Comparison of ENCODE assay signal across 12 cellular contexts in the genomic region with DNA sequence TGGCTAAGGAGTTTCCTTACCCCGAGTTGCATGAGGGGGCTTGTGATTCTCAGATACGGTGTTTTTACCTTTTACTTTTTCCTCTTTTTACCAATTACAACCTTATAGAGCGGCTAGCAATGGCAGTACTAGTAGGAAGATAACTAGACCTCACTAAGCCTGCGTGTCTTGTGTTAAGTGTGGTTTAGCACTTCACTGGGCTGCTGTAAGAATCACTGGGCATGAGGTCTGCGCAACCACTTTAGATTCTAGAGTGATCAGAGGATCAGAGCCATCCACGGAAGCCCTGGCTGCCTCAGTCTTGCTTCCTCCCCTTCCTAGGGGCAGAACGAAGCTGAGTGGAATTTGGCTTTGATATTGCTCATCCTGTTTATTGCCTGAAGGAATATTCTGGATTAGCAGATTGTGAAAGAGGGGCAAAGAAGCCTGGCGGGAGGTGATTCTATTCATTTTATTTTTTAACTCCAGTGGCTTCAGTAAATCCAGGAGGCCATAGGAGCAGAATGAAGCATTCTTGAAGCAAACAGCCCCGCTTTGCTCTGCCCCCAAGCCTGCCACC.
DNase-seq lines count a peak whose midpoint lies in the region; ATAC-seq and TF ChIP-seq lines count a peak whose summit lies in the region.
"Had no signal": no experiment of that assay in that cellular context is flagged by ENCODE, and none has a peak within 500 bp of the region (broad histone marks: within the 10 kb centered on the region; RNA-seq: fewer than 3 reads in every experiment).

No MANE protein-coding gene starts in this region.

- H3K9ac ChIP-seq in BLaER1 = no peak overlapping the region

- peaks cover 37% of the 10 kb centered on the region for H4K20me1 ChIP-seq in BLaER1

- 0 out of 2 replicates have a peak, but pooled peaks cover 3% of the 10 kb centered on the region for H3K36me3 ChIP-seq in BLaER1
- H3K36me3 ChIP-seq: tibial nerve had no signal

- H3K27ac Mint-ChIP-seq in endothelial cell (ENCODE audit: unreplicated experiment) = peak overlapping the region; percentile 82

- H3K4me1 ChIP-seq in BLaER1 = peaks cover 39% of the 10 kb centered on the region

- H3K27me3 ChIP-seq in BLaER1 = no peaks in the 10 kb centered on the region
- H3K27me3 ChIP-seq: tibial nerve had no signal

- peak; percentile 57 for DNase-seq in M059J (ENCODE audit: low read depth)
- no peak for DNase-seq in endothelial cell (ENCODE audit: low spot score)
- DNase-seq in NCI-H748 treated with DMSO at 0.1 percent for 48 hours (lab: John Stamatoyannopoulos, UW) = no peak
- no peak for DNase-seq in HuH-7 (ENCODE audit: low spot score)
- no peak for DNase-seq in CD1c-positive myeloid dendritic cell (ENCODE audit: extremely low spot score)
- no peak for DNase-seq in activated CD4-positive, alpha-beta T cell treated with anti-CD3 and anti-CD28 coated beads, Interleukin-2, amount 50 U/mL, for 48 hours
- DNase-seq: activated CD4-positive, CD25-positive, alpha-beta regulatory T cell treated with anti-CD3 and anti-CD28 coated beads, Interleukin-2, amount 50 U/mL, for 72 hours; NCI-H446 treated with DMSO at 0.1 percent for 48 hours; SIG-M5 had no signal

- no peaks in the 10 kb centered on the region for H3K9me3 Mint-ChIP-seq in endothelial cell (ENCODE audit: unreplicated experiment)

- peak overlapping the region; percentile 83 for H3K4me2 ChIP-seq in BLaER1

- no peak overlapping the region for H3K27ac ChIP-seq in BLaER1

- no peak for TF ChIP-seq CTCF in endothelial cell (IDR thresholded peaks at IDR 0.05; ENCODE audit: unreplicated experiment)

- H3K9me3 ChIP-seq in BLaER1 = peaks cover 15% of the 10 kb centered on the region
- H3K9me3 ChIP-seq: tibial nerve had no signal

- peaks cover 47% of the 10 kb centered on the region for H3K4me1 Mint-ChIP-seq in endothelial cell (ENCODE audit: unreplicated experiment)

- peak; percentile 46 for ATAC-seq in GM21423 (IDR thresholded peaks at IDR 0.05; ENCODE audit: unreplicated experiment)

- H3K4me3 Mint-ChIP-seq in endothelial cell (ENCODE audit: unreplicated experiment) = peak overlapping the region; percentile 51

- no peak overlapping the region for H3K4me3 ChIP-seq in BLaER1
- H3K4me3 ChIP-seq: tibial nerve had no signal

- peaks cover 11% of the 10 kb centered on the region for H3K36me3 Mint-ChIP-seq in endothelial cell (ENCODE audit: low read depth, unreplicated experiment)

- H3K27me3 Mint-ChIP-seq in endothelial cell (ENCODE audit: unreplicated experiment) = no peaks in the 10 kb centered on the region
